27 cellular contexts compared by ENCODE assay signal in the genomic region with DNA sequence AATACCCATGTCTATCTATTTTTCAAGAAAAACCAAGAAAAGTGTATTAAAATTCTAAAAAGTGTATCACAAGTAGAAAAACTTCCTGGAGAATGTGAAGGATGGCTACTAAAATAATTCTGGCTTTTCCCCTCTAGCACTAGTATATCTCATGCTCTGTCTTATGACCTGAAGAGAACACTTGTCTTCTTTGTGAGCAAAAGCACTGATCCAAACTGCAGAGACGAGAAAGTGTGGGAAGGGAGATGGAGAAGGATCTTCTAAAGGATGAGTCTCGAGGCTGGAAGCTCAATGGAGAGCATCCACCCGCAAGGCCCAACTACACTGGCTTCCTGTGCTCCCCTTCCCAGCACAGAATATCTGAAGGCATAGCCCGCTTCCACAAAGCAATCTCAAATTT. TPM values are rescaled to one million over a fixed set of nuclear protein-coding genes. Genes with fewer than 3 reads are reported as not detected.
DNase-seq lines count a peak whose midpoint lies in the region; ATAC-seq and TF ChIP-seq lines count a peak whose summit lies in the region.
"Had no signal": no experiment of that assay in that cellular context is flagged by ENCODE, and none has a peak within 500 bp of the region (broad histone marks: within the 10 kb centered on the region; RNA-seq: fewer than 3 reads in every experiment).

No MANE protein-coding gene starts in this region.

- ATAC-seq in WTC11 (no peak), HG02870 (IDR thresholded peaks at IDR 0.05; ENCODE audit: unreplicated experiment) (no peak)
- ATAC-seq: stimulated activated memory B cell treated with anti-CD40 and anti-IgM and Interleukin-4, amounts not matched to agents 10 μg/mL and 1 μg/mL and 100 μg/mL, for 72 hours had no signal

- H3K79me2 ChIP-seq in GM23248 (ENCODE audit: insufficient read depth), result peaks cover 98% of the 10 kb centered on the region

- DNase-seq in GM23248 (no peak), WTC11 (ENCODE audit: low spot score) (no peak), medulla oblongata (ENCODE audit: extremely low spot score) (peak; percentile 60), tibial artery (no peak), A673 (ENCODE audit: low spot score) (no peak), NCI-H446 treated with DMSO at 0.1 percent for 48 hours (lab: John Stamatoyannopoulos, UW) (no peak)
- DNase-seq: activated CD4-positive, alpha-beta T cell treated with anti-CD3 and anti-CD28 coated beads, Interleukin-2, amount 50 U/mL, for 4 hours; activated CD4-positive, CD25-positive, alpha-beta regulatory T cell; CD8-positive, alpha-beta memory T cell; central memory CD4-positive, alpha-beta T cell; erythroblast; H7; naive B cell; NCI-H187 treated with DMSO at 0.1 percent for 48 hours; NCI-H526 treated with DMSO at 0.1 percent for 48 hours; occipital lobe; retina; RPMI8226; SK-N-SH; stimulated activated CD4-positive, alpha-beta T cell treated with anti-CD3 and anti-CD28 coated beads, Interleukin-4, amount 100 ng/mL, for 1 hour; testis had no signal

- TF ChIP-seq CTCF in WTC11 (IDR thresholded peaks at IDR 0.05), result no peak
- no peak for TF ChIP-seq CTCF in tibial artery (IDR thresholded peaks at IDR 0.05)
- no peak for TF ChIP-seq CTCF in A673 (conservative IDR thresholded peaks at IDR 0.05; ENCODE audit: low read depth, low read length)

- no peaks in the 10 kb centered on the region for H3K27me3 Mint-ChIP-seq in WTC11 (ENCODE audit: low read depth)
- H3K27me3 Mint-ChIP-seq: activated naive CD4-positive, alpha-beta T cell treated with anti-CD3 and anti-CD28 coated beads, Interleukin-2, amount 50 U/mL, for 24 hours; CD8-positive, alpha-beta memory T cell; naive B cell; stimulated activated memory B cell treated with anti-CD40 and anti-IgM and Interleukin-4, amounts not matched to agents 10 μg/mL and 1 μg/mL and 100 μg/mL, for 72 hours had no signal

- H3K4me1 Mint-ChIP-seq in WTC11, result no peaks in the 10 kb centered on the region

- CTCF ChIA-PET in WTC11 (lab: Charles Lee), result interaction anchor here (1.2 to 1.9 kb wide), 3 partner anchors 24 to 209 kb away, joined by 3 to 9 read pairs (median 4); a partner anchor contains a TSS
- CTCF ChIA-PET in A673 (lab: Charles Lee), result no interaction called here

- H3K9ac ChIP-seq in GM23248, result peak overlapping the region; percentile 79
- H3K9ac ChIP-seq: SK-N-SH had no signal

- H3K27ac Mint-ChIP-seq in WTC11, result peak overlapping the region; percentile 19
- H3K27ac Mint-ChIP-seq: activated naive CD4-positive, alpha-beta T cell treated with anti-CD3 and anti-CD28 coated beads, Interleukin-2, amount 50 U/mL, for 24 hours; stimulated activated memory B cell treated with anti-CD40 and anti-IgM and Interleukin-4, amounts not matched to agents 10 μg/mL and 1 μg/mL and 100 μg/mL, for 72 hours had no signal

- no TSS peak for BruUV-seq in A673 (replicated peaks; lab: Mats Ljungman, UMichigan)

- H3K27ac ChIP-seq in GM23248, result peak overlapping the region; percentile 91
- peak overlapping the region; percentile 49 to 66 for H3K27ac ChIP-seq in tibial artery
- H3K27ac ChIP-seq in A673 (ENCODE audit: low read depth, low read length, poor library complexity, severe bottlenecking), result no peak overlapping the region
- H3K27ac ChIP-seq: testis had no signal

- peaks cover 15% of the 10 kb centered on the region; the same call in 1 of the 2 replicates for H3K36me3 ChIP-seq in GM23248 (ENCODE audit: low read depth)
- H3K36me3 ChIP-seq in tibial artery, result no peaks in the 10 kb centered on the region
- H3K36me3 ChIP-seq in A673 (ENCODE audit: insufficient read depth, low read length, poor library complexity, severe bottlenecking), result no peaks in the 10 kb centered on the region

- H3K9me3 ChIP-seq in GM23248 (ENCODE audit: low read depth) (no peaks in the 10 kb centered on the region), tibial artery (no peaks in the 10 kb centered on the region), A673 (ENCODE audit: low read depth, low read length, poor library complexity, severe bottlenecking) (no peaks in the 10 kb centered on the region)
- H3K9me3 ChIP-seq: SK-N-SH, testis had no signal

- POLR2A ChIA-PET in WTC11 (lab: Charles Lee), result interaction anchor here (0.6 kb wide), 1 partner anchor 440 kb away, joined by 3 read pairs; no protein-coding TSS in a partner anchor
- POLR2A ChIA-PET in A673 (lab: Charles Lee; ENCODE audit: low non-redundant PET), result no interaction called here

- H3K4me3 ChIP-seq in GM23248, result no peak overlapping the region
- H3K4me3 ChIP-seq in tibial artery, result no peak overlapping the region
- no peak overlapping the region for H3K4me3 ChIP-seq in A673 (ENCODE audit: low read depth, low read length, poor library complexity, severe bottlenecking)
- H3K4me3 ChIP-seq: testis had no signal

- 87 to 89% methylated on average over 4 of the region's 4 CpGs for WGBS in GM23248 (ENCODE audit: low coverage in 1 of 2, low lambda C conversion rate in 2 of 2, missing lambda C conversion rate in 2 of 2), 2 experiments

- peaks cover 6% of the 10 kb centered on the region for H3K36me3 Mint-ChIP-seq in WTC11

- in situ Hi-C loops in GM23248 (cut with MboI), result loop anchor here (10.0 kb wide), 1 partner anchor 185 kb away; no protein-coding TSS in a partner anchor

- peaks cover 34% of the 10 kb centered on the region for H3F3A ChIP-seq in GM23248 (ENCODE audit: insufficient read depth)

- intact Hi-C loops in tibial artery (cut with DNase I; ENCODE audit: low total_unique reads), result loop anchor here (10.0 kb wide), 1 partner anchor 215 kb away; no protein-coding TSS in a partner anchor
- intact Hi-C loops in A673 (cut with micrococcal nuclease; ENCODE audit: unreplicated experiment), result no loop called here

- H3K4me2 ChIP-seq in GM23248 (ENCODE audit: unreplicated experiment), result no peak overlapping the region
- H3K4me2 ChIP-seq: SK-N-SH had no signal

- H3K9me3 Mint-ChIP-seq in WTC11, result peaks cover 11% of the 10 kb centered on the region

- H3K4me1 ChIP-seq in GM23248 (ENCODE audit: insufficient read depth) (peaks cover 36% of the 10 kb centered on the region), tibial artery (peaks cover 0 to 46% (median 24%) of the 10 kb centered on the region in 4 donors), A673 (ENCODE audit: insufficient read depth, low read length, poor library complexity, severe bottlenecking) (peaks cover 12% of the 10 kb centered on the region)
- H3K4me1 ChIP-seq: testis had no signal

- H3K27me3 ChIP-seq in GM23248 (replicated peaks; ENCODE audit: insufficient read depth), result no peaks in the 10 kb centered on the region
- no peaks in the 10 kb centered on the region for H3K27me3 ChIP-seq in tibial artery
- no peaks in the 10 kb centered on the region for H3K27me3 ChIP-seq in A673 (replicated peaks; ENCODE audit: insufficient read depth, low read depth, low read length, poor library complexity)
- H3K27me3 ChIP-seq: testis had no signal

- no peaks in the 10 kb centered on the region for H3K9me2 ChIP-seq in GM23248 (ENCODE audit: insufficient read depth)
- H3K9me2 ChIP-seq: SK-N-SH had no signal

- 0 out of 2 replicates have a peak overlapping the region, but pooled peaks have one; percentile 75 for H2AFZ ChIP-seq in GM23248

- H3K4me3 Mint-ChIP-seq in WTC11, result no peak overlapping the region
- H3K4me3 Mint-ChIP-seq: activated naive CD4-positive, alpha-beta T cell treated with anti-CD3 and anti-CD28 coated beads, Interleukin-2, amount 50 U/mL, for 24 hours; CD8-positive, alpha-beta memory T cell; stimulated activated memory B cell treated with anti-CD40 and anti-IgM and Interleukin-4, amounts not matched to agents 10 μg/mL and 1 μg/mL and 100 μg/mL, for 72 hours had no signal

- 0 out of 2 replicates have a peak, but pooled peaks cover 2% of the 10 kb centered on the region for H4K20me1 ChIP-seq in GM23248 (ENCODE audit: insufficient read depth)

TF ChIP-seq in WTC11, 78 proteins besides CTCF, POLR2A, EP300 and RAD21:
- TF ChIP-seq HMGA2 (CRISPR knock-in tag; IDR thresholded peaks at IDR 0.05) (no peak), TCF7 (CRISPR knock-in tag; IDR thresholded peaks at IDR 0.05; ENCODE audit: low read depth) (no peak)

RNA-seq across cellular contexts. Expression of a gene that starts 23.5 kb away (rescaled TPM):
- 47.2 and 61.5 TPM in 2 replicates for total RNA-seq in GM23248 (2014; rRNA removed; shearing (Covaris generic))
- polyA plus RNA-seq in GM23248 (2016; fragmentation: Nextera tagmentation; extraction: Ambion mirVana), result 52.9 and 59.8 TPM in 2 replicates
- total RNA-seq in WTC11 (2021) (25.6 to 30.4 TPM (median 26.5 TPM) in 3 replicates), A673 (2021) (19.5 and 22.4 TPM in 2 replicates)

RNA-seq across cellular contexts. Expression of a gene that starts 48.7 kb away (rescaled TPM):
- total RNA-seq in GM23248 (2014; rRNA removed; shearing (Covaris generic)), result not detected in 2 replicates
- not detected in 2 replicates for polyA plus RNA-seq in GM23248 (2016; fragmentation: Nextera tagmentation; extraction: Ambion mirVana)
- total RNA-seq in WTC11 (2021) (not detected in 3 replicates), A673 (2021) (not detected in 2 replicates)
- total RNA-seq: aorta; CD8-positive, alpha-beta memory T cell; H7; left cardiac atrium; mesenteric fat pad had no signal
- polyA plus RNA-seq: aorta; CD8-positive, alpha-beta memory T cell; SK-N-SH had no signal
